ENCODE assay signal across 10 cellular contexts in genomic region chr15:69727257-69727924, GRCh38.
"Had no signal": no experiment of that assay in that cellular context is flagged by ENCODE, and none has a peak within 500 bp of the region (broad histone marks: within the 10 kb centered on the region; RNA-seq: fewer than 3 reads in every experiment).

No MANE protein-coding gene starts in this region.

- H3K36me3 ChIP-seq: cardiac muscle cell, heart right ventricle, left ventricle myocardium inferior, right atrium auricular region, tibial artery had no signal

- H3K27ac ChIP-seq: cardiac muscle cell, left ventricle myocardium inferior, right atrium auricular region, tibial artery had no signal

- ATAC-seq: stimulated activated effector memory CD8-positive, alpha-beta T cell treated with anti-CD3 and anti-CD28 coated beads, Interleukin-12 subunit alpha, Interleukin-12 subunit beta, amount 100 ng/mL, for 72 hours had no signal

- DNase-seq: activated naive CD4-positive, alpha-beta T cell treated with anti-CD3 and anti-CD28 coated beads, Interleukin-2, amount 10 ng/mL, durations not matched to agents 7 days and 5 days; foreskin melanocyte; heart right ventricle; left ventricle myocardium inferior; T-helper 2 cell; tibial artery had no signal

- H3K27me3 ChIP-seq: right atrium auricular region, tibial artery had no signal

- H3K4me3 ChIP-seq: cardiac muscle cell, heart right ventricle, left ventricle myocardium inferior, right atrium auricular region, skin epidermis, tibial artery had no signal

- H3K4me1 ChIP-seq: left ventricle myocardium inferior, tibial artery had no signal

- H3K9me3 ChIP-seq: heart right ventricle, left ventricle myocardium inferior, right atrium auricular region, tibial artery had no signal
